Comparison of ENCODE assay signal across 14 cellular contexts in the genomic region with DNA sequence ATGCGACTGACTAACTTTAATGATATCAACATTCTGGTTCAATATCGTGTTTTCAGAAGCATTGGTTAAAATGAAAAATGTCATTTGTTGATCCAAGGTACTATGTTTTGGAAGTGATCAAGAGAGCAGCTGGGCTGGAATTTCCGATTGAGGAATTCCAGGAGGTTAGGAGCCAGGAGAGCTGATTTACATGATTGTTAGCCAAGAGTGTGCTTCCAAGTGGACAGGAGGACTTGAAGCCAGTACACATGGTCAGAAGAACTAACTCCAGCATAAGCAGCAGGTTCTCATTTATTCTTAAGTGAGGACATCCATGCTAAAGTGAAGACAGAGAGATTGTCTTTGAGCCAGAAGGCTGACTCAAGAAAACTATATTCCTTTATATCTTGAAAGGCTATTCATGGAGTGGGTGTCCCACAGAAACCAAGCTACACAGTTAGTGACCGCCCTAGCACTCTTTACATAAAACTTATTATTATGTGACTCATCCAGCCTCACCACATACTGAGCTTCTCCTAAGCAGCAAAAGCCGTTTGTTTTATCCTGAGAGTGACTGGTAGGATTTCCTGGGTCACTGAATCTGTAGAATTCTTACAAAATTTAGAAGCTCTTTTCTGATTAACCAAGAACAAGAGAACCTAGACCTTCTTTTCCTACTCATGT. TPM values are rescaled to one million over a fixed set of nuclear protein-coding genes. Genes with fewer than 3 reads are reported as not detected.
DNase-seq lines count a peak whose midpoint lies in the region; ATAC-seq and TF ChIP-seq lines count a peak whose summit lies in the region.
"Had no signal": no experiment of that assay in that cellular context is flagged by ENCODE, and none has a peak within 500 bp of the region (broad histone marks: within the 10 kb centered on the region; RNA-seq: fewer than 3 reads in every experiment).

No MANE protein-coding gene starts in this region.

- intact Hi-C loops in natural killer cell (cut with micrococcal nuclease), result no loop called here

- ATAC-seq in GM21447 (IDR thresholded peaks at IDR 0.05; ENCODE audit: unreplicated experiment) (no peak), natural killer cell (no peak), GM21576 (IDR thresholded peaks at IDR 0.05; ENCODE audit: unreplicated experiment) (no peak)
- ATAC-seq in effector memory CD8-positive, alpha-beta T cell (replicated peaks), result no peak
- ATAC-seq: gastroesophageal sphincter, lower lobe of right lung, right cardiac atrium had no signal

- H3K27me3 Mint-ChIP-seq in natural killer cell (ENCODE audit: low read depth in 2 of 2), result no peaks in the 10 kb centered on the region
- no peaks in the 10 kb centered on the region for H3K27me3 Mint-ChIP-seq in effector memory CD8-positive, alpha-beta T cell

- peaks cover 4 to 6% of the 10 kb centered on the region in 2 donors for H3K9me3 Mint-ChIP-seq in natural killer cell
- peaks cover 1 to 17% of the 10 kb centered on the region in 2 donors for H3K9me3 Mint-ChIP-seq in effector memory CD8-positive, alpha-beta T cell

- no peak for TF ChIP-seq CTCF in natural killer cell (IDR thresholded peaks at IDR 0.05)

- no peaks in the 10 kb centered on the region for H3K4me1 Mint-ChIP-seq in natural killer cell
- H3K4me1 Mint-ChIP-seq in effector memory CD8-positive, alpha-beta T cell (ENCODE audit: low read depth in 2 of 2), result no peaks in the 10 kb centered on the region

- H3K4me3 Mint-ChIP-seq in natural killer cell, result no peak overlapping the region
- H3K4me3 Mint-ChIP-seq in effector memory CD8-positive, alpha-beta T cell, result no peak overlapping the region

- peak; percentile 74 for TF ChIP-seq EP300 in Ishikawa (IDR thresholded peaks at IDR 0.05; ENCODE audit: borderline replicate concordance)

- DNase-seq in AG08395 (ENCODE audit: low spot score) (peak; percentile 48), amniotic epithelial cell (ENCODE audit: low read depth) (peak; percentile 60), glomerular visceral epithelial cell (ENCODE audit: extremely low spot score) (peak; percentile 83), natural killer cell (no peak)
- DNase-seq in effector memory CD8-positive, alpha-beta T cell, result no peak
- DNase-seq: BE2C, caudate nucleus, lower lobe of right lung, right cardiac atrium, uterus had no signal

- H3K27ac Mint-ChIP-seq in natural killer cell, result no peak overlapping the region
- no peak overlapping the region for H3K27ac Mint-ChIP-seq in effector memory CD8-positive, alpha-beta T cell

- TF ChIP-seq RAD21 in Ishikawa (IDR thresholded peaks at IDR 0.05; ENCODE audit: low read depth), result peak; percentile 1; the same call in 1 of the 2 replicates

- H3K36me3 Mint-ChIP-seq in natural killer cell, result no peaks in the 10 kb centered on the region
- H3K36me3 Mint-ChIP-seq in effector memory CD8-positive, alpha-beta T cell (ENCODE audit: insufficient read depth), result no peaks in the 10 kb centered on the region

TF ChIP-seq in Ishikawa, 13 proteins besides CTCF, POLR2A, EP300 and RAD21:
- TF ChIP-seq FOXM1 (IDR thresholded peaks at IDR 0.05; ENCODE audit: borderline replicate concordance, low read depth), result peak; percentile 74
- TF ChIP-seq, protein P1, sequence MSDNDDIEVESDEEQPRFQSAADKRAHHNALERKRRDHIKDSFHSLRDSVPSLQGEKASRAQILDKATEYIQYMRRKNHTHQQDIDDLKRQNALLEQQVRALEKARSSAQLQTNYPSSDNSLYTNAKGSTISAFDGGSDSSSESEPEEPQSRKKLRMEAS (IDR thresholded peaks at IDR 0.05), result peak; percentile 85
- peak; percentile 71; the same call in 1 of the 2 replicates for TF ChIP-seq NFIC (IDR thresholded peaks at IDR 0.05)
- peak; percentile 6; the same call in 1 of the 2 replicates for TF ChIP-seq CEBPB (IDR thresholded peaks at IDR 0.05)
- TF ChIP-seq TAF1 (IDR thresholded peaks at IDR 0.05; ENCODE audit: low read depth), result no peak
- no peak for TF ChIP-seq ZBTB7A (IDR thresholded peaks at IDR 0.05; ENCODE audit: low read depth)
- TF ChIP-seq TCF12 (IDR thresholded peaks at IDR 0.05; ENCODE audit: low read depth), result peak; percentile 77
- no peak for TF ChIP-seq EGR1 (IDR thresholded peaks at IDR 0.05)
- peak; percentile 79 for TF ChIP-seq TEAD4 (IDR thresholded peaks at IDR 0.05)
- no peak for TF ChIP-seq YY1 (IDR thresholded peaks at IDR 0.05; ENCODE audit: low read depth)
TF ChIP-seq in Ishikawa: peak in this region for 6.

RNA-seq across cellular contexts. Expression of gene SEMA3A, which starts 56.7 kb away (rescaled TPM):
- under 1 TPM in 2 of 3 donors, not detected in 1; 0.13 to 0.21 TPM for total RNA-seq in natural killer cell

Comparison
In these comparisons a context has a peak if more than half of its experiments do, and no peak if none do; other contexts are left out.
1. DNase-seq: peak in AG08395 (single experiment), amniotic epithelial cell (single experiment) and glomerular visceral epithelial cell (single experiment); none in natural killer cell (single experiment) and effector memory CD8-positive, alpha-beta T cell (0 of 3).